9 cellular contexts compared by ENCODE assay signal in genomic region chr4:54230479-54231418, GRCh38. TPM values are rescaled to one million over a fixed set of nuclear protein-coding genes. Genes with fewer than 3 reads are reported as not detected.
A peak's percentile ranks its signal among the peaks of the same experiment; 100 is the strongest.
DNase-seq lines count a peak whose midpoint lies in the region; ATAC-seq and TF ChIP-seq lines count a peak whose summit lies in the region.
"Had no signal": no experiment of that assay in that cellular context is flagged by ENCODE, and none has a peak within 500 bp of the region (broad histone marks: within the 10 kb centered on the region; RNA-seq: fewer than 3 reads in every experiment).

No MANE protein-coding gene starts in this region.

- peak overlapping the region; percentile 20 for H3K4me3 Mint-ChIP-seq in natural killer cell treated with Interleukin-12 subunit alpha and Interleukin-12 subunit beta and Interleukin-15 and Interleukin-18, amount 100 ng/mL, for 72 hours
- no peak overlapping the region for H3K4me3 Mint-ChIP-seq in natural killer cell

- no peak for TF ChIP-seq POLR2A in vagina (IDR thresholded peaks at IDR 0.05)

- H3K27ac Mint-ChIP-seq in natural killer cell treated with Interleukin-12 subunit alpha and Interleukin-12 subunit beta and Interleukin-15 and Interleukin-18, amount 100 ng/mL, for 72 hours: no peak overlapping the region
- H3K27ac Mint-ChIP-seq in natural killer cell: no peak overlapping the region

- H3K4me1 Mint-ChIP-seq in natural killer cell treated with Interleukin-12 subunit alpha and Interleukin-12 subunit beta and Interleukin-15 and Interleukin-18, amount 100 ng/mL, for 72 hours (ENCODE audit: low read depth in 2 of 2): peaks cover 18 to 29% of the 10 kb centered on the region in 2 donors
- H3K4me1 Mint-ChIP-seq in natural killer cell: peaks cover 25 to 37% of the 10 kb centered on the region in 2 donors

- no peaks in the 10 kb centered on the region for H3K9me3 Mint-ChIP-seq in natural killer cell treated with Interleukin-12 subunit alpha and Interleukin-12 subunit beta and Interleukin-15 and Interleukin-18, amount 100 ng/mL, for 72 hours
- H3K9me3 Mint-ChIP-seq in natural killer cell: no peaks in the 10 kb centered on the region

- H3K9ac ChIP-seq in duodenal mucosa (ENCODE audit: low read depth in 1 of 2, low read length in 2 of 2): no peak overlapping the region

- no peak for DNase-seq in natural killer cell treated with Interleukin-12 subunit alpha and Interleukin-12 subunit beta and Interleukin-15 and Interleukin-18, amount 100 ng/mL, for 72 hours (ENCODE audit: low spot score)
- no peak for DNase-seq in natural killer cell
- DNase-seq in vagina (ENCODE audit: extremely low spot score in 2 of 2): peak in 1 of 2 donors; percentile 87
- no peak for DNase-seq in NOMO-1 treated with dmso at 0.1 percent for 144 hours (lab: John Stamatoyannopoulos, UW; ENCODE audit: unreplicated experiment)
- no peak for DNase-seq in NCI-H146 (lab: John Stamatoyannopoulos, UW)
- DNase-seq: activated effector memory CD4-positive, alpha-beta T cell treated with Interleukin-2 at 50 U/mL for 16 hours had no signal

- H3K27me3 ChIP-seq in duodenal mucosa (ENCODE audit: control insufficient read depth in 1 of 2, insufficient read depth in 2 of 2, low read length in 2 of 2) (peaks cover 56 to 65% of the 10 kb centered on the region in 2 donors), vagina (peaks cover 17% of the 10 kb centered on the region)

- peaks cover 22 to 53% of the 10 kb centered on the region in 2 donors for H3K4me1 ChIP-seq in duodenal mucosa (ENCODE audit: control insufficient read depth in 1 of 2, insufficient read depth in 2 of 2, low read length in 2 of 2)
- H3K4me1 ChIP-seq in mesodermal cell (ENCODE audit: control insufficient read depth, insufficient read depth, low read length, poor library complexity, severe bottlenecking): peaks cover 13% of the 10 kb centered on the region
- peaks cover 65% of the 10 kb centered on the region for H3K4me1 ChIP-seq in vagina

- no peaks in the 10 kb centered on the region for H3K9me3 ChIP-seq in duodenal mucosa (ENCODE audit: control insufficient read depth in 1 of 2, low read length in 2 of 2)
- no peaks in the 10 kb centered on the region for H3K9me3 ChIP-seq in mesodermal cell (ENCODE audit: control insufficient read depth, low read length)
- H3K9me3 ChIP-seq in vagina: no peaks in the 10 kb centered on the region

- no peak for TF ChIP-seq CTCF in natural killer cell (IDR thresholded peaks at IDR 0.05)
- TF ChIP-seq CTCF in vagina (IDR thresholded peaks at IDR 0.05): no peak

- intact Hi-C loops in natural killer cell (cut with micrococcal nuclease): loop anchor here (5.0 to 10.0 kb wide), 5 partner anchors 323 to 1853 kb away; no protein-coding TSS in a partner anchor
- intact Hi-C loops in vagina (cut with DNase I): loop anchor here (10.0 kb wide), 2 partner anchors 166 to 856 kb away; partner anchors contain the start of genes CHIC2 and FIP1L1

- H3K27ac ChIP-seq in duodenal mucosa (ENCODE audit: low read depth, low read length) (peak overlapping the region; percentile 50), mesodermal cell (ENCODE audit: low read depth, low read length, severe bottlenecking) (peak overlapping the region; percentile 29), vagina (peak overlapping the region; percentile 87)

- peak overlapping the region; percentile 60 to 65 for H3K4me3 ChIP-seq in duodenal mucosa (ENCODE audit: low read depth in 1 of 2, low read length in 2 of 2)
- peak overlapping the region; percentile 63 for H3K4me3 ChIP-seq in mesodermal cell (ENCODE audit: extremely low read depth, insufficient read depth, low read length, poor library complexity, severe bottlenecking)
- peak overlapping the region; percentile 56 to 65 for H3K4me3 ChIP-seq in vagina

- WGBS in mesodermal cell (ENCODE audit: insufficient coverage in 2 of 2), 2 experiments: 2% methylated on average over 54 to 56 of the region's 63 CpGs

- ATAC-seq in natural killer cell treated with Interleukin-12 subunit alpha and Interleukin-12 subunit beta and Interleukin-15 and Interleukin-18, amount 100 ng/mL, for 72 hours: no peak
- no peak for ATAC-seq in natural killer cell
- no peak for ATAC-seq in GM19463 (IDR thresholded peaks at IDR 0.05; ENCODE audit: unreplicated experiment)

- no peaks in the 10 kb centered on the region for H3K36me3 Mint-ChIP-seq in natural killer cell treated with Interleukin-12 subunit alpha and Interleukin-12 subunit beta and Interleukin-15 and Interleukin-18, amount 100 ng/mL, for 72 hours
- H3K36me3 Mint-ChIP-seq in natural killer cell: no peaks in the 10 kb centered on the region

- no peaks in the 10 kb centered on the region for H3K36me3 ChIP-seq in duodenal mucosa (ENCODE audit: control insufficient read depth in 1 of 2, insufficient read depth in 2 of 2, low read length in 2 of 2)
- H3K36me3 ChIP-seq in mesodermal cell (ENCODE audit: control insufficient read depth, insufficient read depth, low read length): peaks cover 10% of the 10 kb centered on the region
- H3K36me3 ChIP-seq in vagina: no peaks in the 10 kb centered on the region

- H3K27me3 Mint-ChIP-seq in natural killer cell treated with Interleukin-12 subunit alpha and Interleukin-12 subunit beta and Interleukin-15 and Interleukin-18, amount 100 ng/mL, for 72 hours: peaks cover 46 to 62% of the 10 kb centered on the region in 2 donors
- H3K27me3 Mint-ChIP-seq in natural killer cell (ENCODE audit: low read depth in 2 of 2): peaks cover 55 to 63% of the 10 kb centered on the region in 2 donors

RNA-seq across cellular contexts. Expression of gene PDGFRA, which starts 1.7 kb away (rescaled TPM):
- total RNA-seq in natural killer cell treated with Interleukin-12 subunit alpha and Interleukin-12 subunit beta and Interleukin-15 and Interleukin-18, amount 100 ng/mL, for 72 hours: under 1 TPM in 1 of 2 donors, not detected in 1; 0.05 TPM
- total RNA-seq in natural killer cell (under 1 TPM in 1 of 3 donors, not detected in 2; 0.05 TPM), vagina (141 TPM)
- polyA plus RNA-seq in mesodermal cell (2013, experiment 1 of 2): 55.4 TPM
- polyA plus RNA-seq in mesodermal cell (2013, experiment 2 of 2): 66.1 TPM

Comparison
In these comparisons a context has a peak if more than half of its experiments do, and no peak if none do; other contexts are left out.
1. H3K27ac ChIP-seq: peak in every context shown above with its lines; median percentile 87 in vagina; 50 in duodenal mucosa; 29 in mesodermal cell.
2. RNA of gene PDGFRA, which starts 1.7 kb away (total RNA-seq): 141 TPM in vagina (single experiment); 0.05 TPM in natural killer cell treated with Interleukin-12 subunit alpha and Interleukin-12 subunit beta and Interleukin-15 and Interleukin-18, amount 100 ng/mL, for 72 hours and 0.05 TPM in natural killer cell; every median in the first group is over 100 times any median in the second.
3. Peak in every context shown above with its lines, with median percentiles within 50 percentile points of each other: H3K4me3 ChIP-seq.